In genomic region chr13:97256343-97256783, GRCh38 we compare ENCODE assay signal across 9 cellular contexts. TPM values are rescaled to one million over a fixed set of nuclear protein-coding genes. Genes with fewer than 3 reads are reported as not detected.
DNase-seq lines count a peak whose midpoint lies in the region; ATAC-seq and TF ChIP-seq lines count a peak whose summit lies in the region.
"Had no signal": no experiment of that assay in that cellular context is flagged by ENCODE, and none has a peak within 500 bp of the region (broad histone marks: within the 10 kb centered on the region; RNA-seq: fewer than 3 reads in every experiment).

No MANE protein-coding gene starts in this region.

- H3K27ac ChIP-seq in upper lobe of right lung = peak overlapping the region; percentile 33

- H3K4me3 Mint-ChIP-seq in activated T-cell treated with anti-CD3 and anti-CD28 coated beads, Interleukin-2, amount 50 U/mL, for 4 hours = no peak overlapping the region
- H3K4me3 Mint-ChIP-seq: CD4-positive, alpha-beta T cell had no signal

- no peaks in the 10 kb centered on the region for H3K27me3 Mint-ChIP-seq in activated T-cell treated with anti-CD3 and anti-CD28 coated beads, Interleukin-2, amount 50 U/mL, for 4 hours (ENCODE audit: low read depth)
- H3K27me3 Mint-ChIP-seq: CD4-positive, alpha-beta T cell had no signal

- no peak for DNase-seq in activated T-cell treated with anti-CD3 and anti-CD28 coated beads, Interleukin-2, amount 50 U/mL, for 4 hours
- no peak for DNase-seq in activated T-cell treated with anti-CD3 and anti-CD28 coated beads for 4 hours
- DNase-seq in astrocyte of the hippocampus (ENCODE audit: low read depth, low spot score) = peak; percentile 89
- peak; percentile 90 for DNase-seq in kidney tubule cell (ENCODE audit: low spot score)
- DNase-seq in upper lobe of right lung = no peak
- DNase-seq in NCI-H1930 (lab: John Stamatoyannopoulos, UW) = no peak
- no peak for DNase-seq in GM19238 (ENCODE audit: insufficient read length, low spot score)
- DNase-seq: CD4-positive, alpha-beta T cell had no signal

- no peaks in the 10 kb centered on the region for H3K36me3 ChIP-seq in upper lobe of right lung

- intact Hi-C loops in upper lobe of right lung (cut with DNase I) = no loop called here

- H3K4me3 ChIP-seq in upper lobe of right lung = no peak overlapping the region

- H3K9me3 ChIP-seq in upper lobe of right lung = no peaks in the 10 kb centered on the region

- peak; percentile 11 to 27 for ATAC-seq in activated T-cell treated with anti-CD3 and anti-CD28 coated beads, Interleukin-2, amount 50 U/mL, for 4 hours
- ATAC-seq in upper lobe of right lung (peak; percentile 30), HG03469 (IDR thresholded peaks at IDR 0.05; ENCODE audit: unreplicated experiment) (no peak)

- H3K36me3 Mint-ChIP-seq in activated T-cell treated with anti-CD3 and anti-CD28 coated beads, Interleukin-2, amount 50 U/mL, for 4 hours (ENCODE audit: insufficient read depth) = peaks cover 8% of the 10 kb centered on the region

- peaks cover 67% of the 10 kb centered on the region for H3K4me1 ChIP-seq in upper lobe of right lung

- H3K9me3 Mint-ChIP-seq in activated T-cell treated with anti-CD3 and anti-CD28 coated beads, Interleukin-2, amount 50 U/mL, for 4 hours = peaks cover 4% of the 10 kb centered on the region
- H3K9me3 Mint-ChIP-seq: CD4-positive, alpha-beta T cell had no signal

- no peak for TF ChIP-seq CTCF in upper lobe of right lung (IDR thresholded peaks at IDR 0.05)

- no peaks in the 10 kb centered on the region for H3K27me3 ChIP-seq in upper lobe of right lung

- H3K4me1 Mint-ChIP-seq in activated T-cell treated with anti-CD3 and anti-CD28 coated beads, Interleukin-2, amount 50 U/mL, for 4 hours (ENCODE audit: low read depth) = peaks cover 65% of the 10 kb centered on the region

RNA-seq across cellular contexts. Expression of gene MBNL2, which starts 34.2 kb away (rescaled TPM):
- 10 to 100 TPM; 10.3 to 11.7 (median 11.4) TPM for total RNA-seq in activated T-cell treated with anti-CD3 and anti-CD28 coated beads, Interleukin-2, amount 50 U/mL, for 4 hours
- total RNA-seq in upper lobe of right lung = 60.6 TPM

Comparison
In these comparisons a context has a peak if more than half of its experiments do, and no peak if none do; other contexts are left out.
1. DNase-seq: peak in astrocyte of the hippocampus (single experiment) and kidney tubule cell (single experiment); none in activated T-cell treated with anti-CD3 and anti-CD28 coated beads, Interleukin-2, amount 50 U/mL, for 4 hours (single experiment), activated T-cell treated with anti-CD3 and anti-CD28 coated beads for 4 hours (single experiment), upper lobe of right lung (single experiment), NCI-H1930 (0 of 2) and GM19238 (single experiment).